Comparison of ENCODE assay signal across 14 cellular contexts in the genomic region with DNA sequence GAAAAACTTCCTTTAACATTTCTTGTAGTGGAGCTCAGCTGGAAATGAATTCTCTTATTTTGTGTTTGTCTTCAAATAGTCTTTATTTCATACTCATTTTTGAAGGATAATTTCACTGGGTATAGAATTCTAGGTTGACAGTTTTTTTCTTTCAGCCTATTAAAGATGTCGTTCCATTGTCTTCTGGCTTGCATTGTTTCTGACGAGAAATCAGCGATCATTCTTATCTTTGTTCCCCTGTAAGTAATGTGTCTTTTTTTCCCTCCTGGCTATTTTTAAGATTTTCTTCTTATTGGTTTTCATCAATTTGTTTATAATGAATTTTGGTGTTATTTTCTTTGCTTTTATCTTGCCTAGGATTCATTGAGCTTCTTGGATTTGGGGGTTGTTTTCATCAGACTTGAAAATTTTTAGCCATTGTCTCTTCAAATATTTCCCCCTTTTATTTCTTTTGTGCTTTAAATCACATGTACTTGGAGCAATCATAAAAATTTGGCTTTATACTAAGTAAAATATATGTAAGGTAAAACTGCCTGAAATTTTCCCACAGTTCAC.
"Had no signal": no experiment of that assay in that cellular context is flagged by ENCODE, and none has a peak within 500 bp of the region (broad histone marks: within the 10 kb centered on the region; RNA-seq: fewer than 3 reads in every experiment).

No MANE protein-coding gene starts in this region.

- H3K36me3 ChIP-seq: heart right ventricle, left lung had no signal

- DNase-seq: activated B cell treated with CpG ODN at 0.5 μM for 24 hours; activated CD4-positive, alpha-beta T cell treated with anti-CD3 and anti-CD28 coated beads, Interleukin-2, amount 10 ng/mL, durations not matched to agents 24 days and 14 days; activated naive CD4-positive, alpha-beta T cell treated with Interleukin-2 at 50 U/mL for 16 hours; heart right ventricle; left lung; natural killer cell; right cardiac atrium; stimulated activated CD4-positive, alpha-beta T cell treated with anti-CD3 and anti-CD28 coated beads, Interleukin-2, amount 100 ng/mL, for 24 hours; stimulated activated naive B cell treated with anti-CD40 and anti-IgM and Interleukin-4, amounts not matched to agents 10 μg/mL and 1 μg/mL and 100 μg/mL, for 72 hours; trophoblast cell had no signal

- ATAC-seq: heart right ventricle; left lung; natural killer cell; right cardiac atrium; stimulated activated naive B cell treated with anti-CD40 and anti-IgM and Interleukin-4, amounts not matched to agents 10 μg/mL and 1 μg/mL and 100 μg/mL, for 72 hours had no signal

- H3K27ac ChIP-seq: heart right ventricle, left lung had no signal

- H3K4me1 ChIP-seq: heart right ventricle, left lung had no signal

- FAIRE-seq: astrocyte, colon, endothelial cell of umbilical vein, keratinocyte had no signal

- H3K27me3 ChIP-seq: heart right ventricle, left lung had no signal

- H3K4me3 ChIP-seq: heart right ventricle, left lung had no signal
